In genomic region chr14:68977741-68978549, GRCh38 we compare ENCODE assay signal across 1 cellular context.
TF ChIP-seq lines count a peak whose summit lies in the region.

No MANE protein-coding gene starts in this region.

TF ChIP-seq in A549, 52 proteins besides CTCF, POLR2A, EP300 and RAD21 (continued from another document):
- TF ChIP-seq, protein P1, sequence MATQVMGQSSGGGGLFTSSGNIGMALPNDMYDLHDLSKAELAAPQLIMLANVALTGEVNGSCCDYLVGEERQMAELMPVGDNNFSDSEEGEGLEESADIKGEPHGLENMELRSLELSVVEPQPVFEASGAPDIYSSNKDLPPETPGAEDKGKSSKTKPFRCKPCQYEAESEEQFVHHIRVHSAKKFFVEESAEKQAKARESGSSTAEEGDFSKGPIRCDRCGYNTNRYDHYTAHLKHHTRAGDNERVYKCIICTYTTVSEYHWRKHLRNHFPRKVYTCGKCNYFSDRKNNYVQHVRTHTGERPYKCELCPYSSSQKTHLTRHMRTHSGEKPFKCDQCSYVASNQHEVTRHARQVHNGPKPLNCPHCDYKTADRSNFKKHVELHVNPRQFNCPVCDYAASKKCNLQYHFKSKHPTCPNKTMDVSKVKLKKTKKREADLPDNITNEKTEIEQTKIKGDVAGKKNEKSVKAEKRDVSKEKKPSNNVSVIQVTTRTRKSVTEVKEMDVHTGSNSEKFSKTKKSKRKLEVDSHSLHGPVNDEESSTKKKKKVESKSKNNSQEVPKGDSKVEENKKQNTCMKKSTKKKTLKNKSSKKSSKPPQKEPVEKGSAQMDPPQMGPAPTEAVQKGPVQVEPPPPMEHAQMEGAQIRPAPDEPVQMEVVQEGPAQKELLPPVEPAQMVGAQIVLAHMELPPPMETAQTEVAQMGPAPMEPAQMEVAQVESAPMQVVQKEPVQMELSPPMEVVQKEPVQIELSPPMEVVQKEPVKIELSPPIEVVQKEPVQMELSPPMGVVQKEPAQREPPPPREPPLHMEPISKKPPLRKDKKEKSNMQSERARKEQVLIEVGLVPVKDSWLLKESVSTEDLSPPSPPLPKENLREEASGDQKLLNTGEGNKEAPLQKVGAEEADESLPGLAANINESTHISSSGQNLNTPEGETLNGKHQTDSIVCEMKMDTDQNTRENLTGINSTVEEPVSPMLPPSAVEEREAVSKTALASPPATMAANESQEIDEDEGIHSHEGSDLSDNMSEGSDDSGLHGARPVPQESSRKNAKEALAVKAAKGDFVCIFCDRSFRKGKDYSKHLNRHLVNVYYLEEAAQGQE (IDR thresholded peaks at IDR 0.05), result no peak
- TF ChIP-seq CHD4 (IDR thresholded peaks at IDR 0.05; ENCODE audit: borderline replicate concordance) (no peak), NFE2L2 (conservative IDR thresholded peaks at IDR 0.05; ENCODE audit: low read length) (no peak), BHLHE40 (IDR thresholded peaks at IDR 0.05; ENCODE audit: low read depth, low read length) (no peak), JUNB (IDR thresholded peaks at IDR 0.05) (no peak), KDM5A (IDR thresholded peaks at IDR 0.05) (no peak), RFX5 (IDR thresholded peaks at IDR 0.05) (no peak), ZNF302 (CRISPR knock-in tag; IDR thresholded peaks at IDR 0.05) (no peak)
- TF ChIP-seq, protein P2, sequence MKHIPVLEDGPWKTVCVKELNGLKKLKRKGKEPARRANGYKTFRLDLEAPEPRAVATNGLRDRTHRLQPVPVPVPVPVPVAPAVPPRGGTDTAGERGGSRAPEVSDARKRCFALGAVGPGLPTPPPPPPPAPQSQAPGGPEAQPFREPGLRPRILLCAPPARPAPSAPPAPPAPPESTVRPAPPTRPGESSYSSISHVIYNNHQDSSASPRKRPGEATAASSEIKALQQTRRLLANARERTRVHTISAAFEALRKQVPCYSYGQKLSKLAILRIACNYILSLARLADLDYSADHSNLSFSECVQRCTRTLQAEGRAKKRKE (CRISPR knock-in tag; IDR thresholded peaks at IDR 0.05; ENCODE audit: low read depth), result no peak
- TF ChIP-seq, protein P3, sequence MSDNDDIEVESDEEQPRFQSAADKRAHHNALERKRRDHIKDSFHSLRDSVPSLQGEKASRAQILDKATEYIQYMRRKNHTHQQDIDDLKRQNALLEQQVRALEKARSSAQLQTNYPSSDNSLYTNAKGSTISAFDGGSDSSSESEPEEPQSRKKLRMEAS (IDR thresholded peaks at IDR 0.05), result peak; percentile 20; the same call in 1 of the 2 replicates
